ENCODE assay signal across 1 cellular context in genomic region chr16:56295059-56295673, GRCh38.
TF ChIP-seq lines count a peak whose summit lies in the region.

No MANE protein-coding gene starts in this region.

TF ChIP-seq in H1, 55 proteins besides CTCF, POLR2A, EP300 and RAD21:
- TF ChIP-seq GABPA (IDR thresholded peaks at IDR 0.05; ENCODE audit: borderline replicate concordance, insufficient read depth, low read length) (no peak), CTBP2 (IDR thresholded peaks at IDR 0.05; ENCODE audit: borderline replicate concordance, insufficient read depth, insufficient read length, low read length) (no peak), TAF7 (optimal IDR thresholded peaks at IDR 0.05; ENCODE audit: borderline replicate concordance, low read depth, low read length) (no peak), RBBP5 (IDR thresholded peaks at IDR 0.05; ENCODE audit: borderline replicate concordance, low read depth, low read length) (no peak), SIN3A (conservative IDR thresholded peaks at IDR 0.05 in 1 of 2, IDR thresholded peaks at IDR 0.05 in 1 of 2; ENCODE audit: low read depth in 1 of 2, low read length in 2 of 2) (no peak), HDAC6 (IDR thresholded peaks at IDR 0.05; ENCODE audit: low read depth, low read length) (no peak), HDAC2 (IDR thresholded peaks at IDR 0.05; ENCODE audit: borderline replicate concordance in 1 of 2, low read depth in 2 of 2, low read length in 2 of 2) (no peak), EGR1 (IDR thresholded peaks at IDR 0.05; ENCODE audit: borderline replicate concordance, low read depth, low read length) (no peak), SUZ12 (IDR thresholded peaks at IDR 0.05; ENCODE audit: low read length) (no peak), KDM1A (IDR thresholded peaks at IDR 0.05; ENCODE audit: borderline replicate concordance, low read length) (no peak), SP4 (IDR thresholded peaks at IDR 0.05; ENCODE audit: low read length) (no peak), JUN (IDR thresholded peaks at IDR 0.05; ENCODE audit: low read depth, low read length) (no peak), ASH2L (IDR thresholded peaks at IDR 0.05; ENCODE audit: low read length) (no peak), MAFK (IDR thresholded peaks at IDR 0.05; ENCODE audit: low read depth, low read length) (no peak), BRCA1 (IDR thresholded peaks at IDR 0.05; ENCODE audit: low read depth, low read length) (no peak)
- TF ChIP-seq, protein P1, sequence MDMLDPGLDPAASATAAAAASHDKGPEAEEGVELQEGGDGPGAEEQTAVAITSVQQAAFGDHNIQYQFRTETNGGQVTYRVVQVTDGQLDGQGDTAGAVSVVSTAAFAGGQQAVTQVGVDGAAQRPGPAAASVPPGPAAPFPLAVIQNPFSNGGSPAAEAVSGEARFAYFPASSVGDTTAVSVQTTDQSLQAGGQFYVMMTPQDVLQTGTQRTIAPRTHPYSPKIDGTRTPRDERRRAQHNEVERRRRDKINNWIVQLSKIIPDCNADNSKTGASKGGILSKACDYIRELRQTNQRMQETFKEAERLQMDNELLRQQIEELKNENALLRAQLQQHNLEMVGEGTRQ (IDR thresholded peaks at IDR 0.05; ENCODE audit: low read length), result no peak
